1 cellular context compared by ENCODE assay signal in the genomic region with DNA sequence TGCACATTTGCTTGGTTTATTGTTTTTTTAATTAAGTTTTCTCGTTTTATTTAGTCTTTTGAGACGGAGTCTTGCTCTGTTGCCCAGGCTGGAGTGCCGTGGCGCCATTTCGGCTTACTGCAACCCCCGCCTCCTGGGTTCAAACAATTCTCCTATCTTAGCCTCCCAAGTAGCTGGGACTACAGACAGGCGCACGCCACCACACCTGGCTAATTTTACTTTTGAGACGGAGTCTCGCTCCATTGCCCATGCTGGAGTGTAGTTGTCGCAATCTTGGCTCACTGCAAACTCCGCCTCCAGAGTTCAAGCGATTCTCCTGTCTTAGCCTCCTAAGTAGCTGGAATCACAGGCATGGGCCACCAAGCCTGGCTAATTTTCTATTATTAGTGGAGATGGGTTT.
TF ChIP-seq lines count a peak whose summit lies in the region.

No MANE protein-coding gene starts in this region.

TF ChIP-seq in endothelial cell of umbilical vein, 7 proteins besides CTCF, POLR2A, EP300 and RAD21:
- no peak for TF ChIP-seq FOS (IDR thresholded peaks at IDR 0.05; ENCODE audit: borderline replicate concordance, insufficient read depth, low read length)
- TF ChIP-seq, protein P1, sequence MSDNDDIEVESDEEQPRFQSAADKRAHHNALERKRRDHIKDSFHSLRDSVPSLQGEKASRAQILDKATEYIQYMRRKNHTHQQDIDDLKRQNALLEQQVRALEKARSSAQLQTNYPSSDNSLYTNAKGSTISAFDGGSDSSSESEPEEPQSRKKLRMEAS (IDR thresholded peaks at IDR 0.05; ENCODE audit: insufficient read depth, insufficient read length), result no peak
- no peak for TF ChIP-seq POLR2AphosphoS5 (IDR thresholded peaks at IDR 0.05; ENCODE audit: insufficient read depth, low read depth, low read length)
- no peak for TF ChIP-seq JUN (IDR thresholded peaks at IDR 0.05; ENCODE audit: borderline replicate concordance, insufficient read depth, insufficient read length, low read depth)
- no peak for TF ChIP-seq MYC (IDR thresholded peaks at IDR 0.05; ENCODE audit: low read depth, low read length)
- no peak for TF ChIP-seq GATA2 (IDR thresholded peaks at IDR 0.05; ENCODE audit: insufficient read depth, insufficient read length, low read depth, low read length)
- TF ChIP-seq EZH2 (IDR thresholded peaks at IDR 0.05; ENCODE audit: borderline replicate concordance, low read depth, low read length, severe bottlenecking), result no peak
TF ChIP-seq in endothelial cell of umbilical vein: peak in this region for 0.
